Comparison of ENCODE assay signal across 33 cellular contexts in the genomic region with DNA sequence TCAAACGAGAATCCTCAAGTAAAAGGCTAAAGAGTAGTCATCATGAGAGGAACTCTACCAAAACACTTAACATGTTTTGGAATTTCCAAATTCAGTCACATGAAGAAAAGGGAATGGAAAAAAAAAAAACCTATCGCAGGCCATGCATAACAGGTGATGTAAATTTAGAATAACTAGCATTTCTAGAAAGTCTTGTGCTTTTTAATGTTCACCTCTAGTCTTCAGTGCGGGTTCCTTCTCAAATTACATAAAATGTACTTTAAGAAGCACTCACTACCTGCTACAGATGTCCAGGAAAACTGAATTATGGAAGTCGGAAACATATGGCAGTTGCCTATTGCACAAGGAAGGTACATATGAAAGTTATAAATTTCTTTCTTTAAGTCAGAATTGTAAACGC. TPM values are rescaled to one million over a fixed set of nuclear protein-coding genes. Genes with fewer than 3 reads are reported as not detected.
"Had no signal": no experiment of that assay in that cellular context is flagged by ENCODE, and none has a peak within 500 bp of the region (broad histone marks: within the 10 kb centered on the region; RNA-seq: fewer than 3 reads in every experiment).

No MANE protein-coding gene starts in this region.

- H3K9me3 Mint-ChIP-seq: activated CD4-positive, alpha-beta memory T cell treated with anti-CD3 and anti-CD28 coated beads, Interleukin-2, amount 10 ng/mL, durations not matched to agents 7 days and 5 days; activated naive CD8-positive, alpha-beta T cell treated with anti-CD3 and anti-CD28 coated beads, Interleukin-2, amount 50 U/mL, for 24 hours had no signal

- H3K4me3 Mint-ChIP-seq: activated CD4-positive, alpha-beta memory T cell treated with anti-CD3 and anti-CD28 coated beads, Interleukin-2, amount 10 ng/mL, durations not matched to agents 7 days and 5 days; activated CD8-positive, alpha-beta memory T cell treated with anti-CD3 and anti-CD28 coated beads, Interleukin-2, amount 10 ng/mL, durations not matched to agents 7 days and 5 days; activated naive CD4-positive, alpha-beta T cell treated with anti-CD3 and anti-CD28 coated beads, Interleukin-2, amount 10 ng/mL, durations not matched to agents 7 days and 5 days; activated naive CD8-positive, alpha-beta T cell; activated naive CD8-positive, alpha-beta T cell treated with anti-CD3 and anti-CD28 coated beads, Interleukin-2, amount 50 U/mL, for 24 hours had no signal

- H3K9me3 ChIP-seq: breast epithelium had no signal

- H3K4me1 Mint-ChIP-seq: activated CD4-positive, alpha-beta memory T cell treated with anti-CD3 and anti-CD28 coated beads, Interleukin-2, amount 10 ng/mL, durations not matched to agents 7 days and 5 days; activated CD8-positive, alpha-beta memory T cell treated with anti-CD3 and anti-CD28 coated beads, Interleukin-2, amount 10 ng/mL, durations not matched to agents 7 days and 5 days; activated naive CD4-positive, alpha-beta T cell treated with anti-CD3 and anti-CD28 coated beads, Interleukin-2, amount 10 ng/mL, durations not matched to agents 7 days and 5 days had no signal

- H3K27ac ChIP-seq: breast epithelium, Peyer's patch, WERI-Rb-1 had no signal

- ATAC-seq: activated CD8-positive, alpha-beta memory T cell treated with anti-CD3 and anti-CD28 coated beads, Interleukin-2, amount 10 ng/mL, durations not matched to agents 7 days and 5 days; activated naive CD8-positive, alpha-beta T cell treated with anti-CD3 and anti-CD28 coated beads, Interleukin-2, amount 50 U/mL, for 24 hours; K562; PC-3 had no signal

- H3K4me1 ChIP-seq: breast epithelium had no signal

- H3K4me3 ChIP-seq: breast epithelium, K562, Peyer's patch had no signal

- DNase-seq: activated CD4-positive, alpha-beta memory T cell treated with anti-CD3 and anti-CD28 coated beads, Interleukin-2, amount 10 ng/mL, durations not matched to agents 7 days and 5 days; activated CD4-positive, alpha-beta T cell treated with anti-CD3 and anti-CD28 coated beads for 1 hour; activated CD4-positive, alpha-beta T cell treated with anti-CD3 and anti-CD28 coated beads for 48 hours; activated CD4-positive, CD25-positive, alpha-beta regulatory T cell; activated CD8-positive, alpha-beta memory T cell treated with anti-CD3 and anti-CD28 coated beads for 24 hours; activated CD8-positive, alpha-beta memory T cell treated with anti-CD3 and anti-CD28 coated beads, Interleukin-2, amount 10 ng/mL, durations not matched to agents 7 days and 5 days; activated CD8-positive, alpha-beta memory T cell treated with anti-CD3 and anti-CD28 coated beads, Interleukin-2, amount 50 U/mL, for 48 hours; activated effector memory CD4-positive, alpha-beta T cell treated with Interleukin-2 at 50 U/mL for 16 hours; activated naive CD4-positive, alpha-beta T cell treated with anti-CD3 and anti-CD28 coated beads, Interleukin-2, amount 10 ng/mL, durations not matched to agents 7 days and 5 days; activated naive CD8-positive, alpha-beta T cell treated with anti-CD3 and anti-CD28 coated beads, Interleukin-2, amount 50 U/mL, for 24 hours; activated T-cell treated with anti-CD3 and anti-CD28 coated beads, Interleukin-2, amount 50 U/mL, for 48 hours; anterior cingulate cortex; NCI-H1092 treated with DMSO at 0.1 percent for 48 hours; NCI-H1417; NCI-H187 treated with DMSO at 0.1 percent for 48 hours; NCI-H2081; NCI-H2171 treated with DMSO at 0.1 percent for 48 hours; NCI-H2227 treated with DMSO at 0.1 percent for 48 hours; NCI-H446 treated with DMSO at 0.1 percent for 48 hours; NCI-H69; NCI-H82; PC-3; Peyer's patch; RPMI8226; SW 1271; T-helper 1 cell; T-helper 2 cell; T-helper 9 cell; WERI-Rb-1 had no signal

- H3K36me3 ChIP-seq: breast epithelium, Peyer's patch, WERI-Rb-1 had no signal

- H3K27ac Mint-ChIP-seq: activated CD4-positive, alpha-beta memory T cell treated with anti-CD3 and anti-CD28 coated beads, Interleukin-2, amount 10 ng/mL, durations not matched to agents 7 days and 5 days; activated CD8-positive, alpha-beta memory T cell treated with anti-CD3 and anti-CD28 coated beads, Interleukin-2, amount 10 ng/mL, durations not matched to agents 7 days and 5 days; activated naive CD8-positive, alpha-beta T cell; activated naive CD8-positive, alpha-beta T cell treated with anti-CD3 and anti-CD28 coated beads, Interleukin-2, amount 50 U/mL, for 24 hours had no signal

- FAIRE-seq: K562 had no signal

RNA-seq across cellular contexts. Expression of a gene that starts 6.1 kb away (rescaled TPM):
- total RNA-seq: activated CD4-positive, alpha-beta memory T cell treated with anti-CD3 and anti-CD28 coated beads, Interleukin-2, amount 10 ng/mL, durations not matched to agents 7 days and 5 days; activated CD8-positive, alpha-beta memory T cell treated with anti-CD3 and anti-CD28 coated beads, Interleukin-2, amount 10 ng/mL, durations not matched to agents 7 days and 5 days; M059J; PC-3 had no signal
